Comparison of ENCODE assay signal across 11 cellular contexts in genomic region chr1:16183157-16183556, GRCh38. TPM values are rescaled to one million over a fixed set of nuclear protein-coding genes. Genes with fewer than 3 reads are reported as not detected.
DNase-seq lines count a peak whose midpoint lies in the region; ATAC-seq, FAIRE-seq and TF ChIP-seq lines count a peak whose summit lies in the region.
"Had no signal": no experiment of that assay in that cellular context is flagged by ENCODE, and none has a peak within 500 bp of the region (broad histone marks: within the 10 kb centered on the region; RNA-seq: fewer than 3 reads in every experiment).

No MANE protein-coding gene starts in this region.

- peaks cover 19% of the 10 kb centered on the region for H3K27me3 Mint-ChIP-seq in stimulated activated memory B cell treated with anti-CD40 and anti-IgM and Interleukin-4, amounts not matched to agents 10 μg/mL and 1 μg/mL and 100 μg/mL, for 72 hours

- WGBS in GM23248 (ENCODE audit: low coverage in 1 of 2, low lambda C conversion rate in 2 of 2, missing lambda C conversion rate in 2 of 2), 2 experiments, result 8 to 9% methylated on average over 13 of the region's 13 CpGs
- WGBS in small intestine, 3 donors, result 18 to 63% (median 38%) methylated on average over 13 of the region's 13 CpGs

- H4K20me1 ChIP-seq in GM23248 (ENCODE audit: insufficient read depth), result no peaks in the 10 kb centered on the region

- peaks cover 5% of the 10 kb centered on the region for H3K4me1 Mint-ChIP-seq in stimulated activated memory B cell treated with anti-CD40 and anti-IgM and Interleukin-4, amounts not matched to agents 10 μg/mL and 1 μg/mL and 100 μg/mL, for 72 hours
- H3K4me1 Mint-ChIP-seq: activated naive CD8-positive, alpha-beta T cell treated with anti-CD3 and anti-CD28 coated beads for 36 hours had no signal

- peaks cover 15% of the 10 kb centered on the region for H3F3A ChIP-seq in GM23248 (ENCODE audit: insufficient read depth)

- H3K27ac Mint-ChIP-seq in stimulated activated memory B cell treated with anti-CD40 and anti-IgM and Interleukin-4, amounts not matched to agents 10 μg/mL and 1 μg/mL and 100 μg/mL, for 72 hours, result no peak overlapping the region
- H3K27ac Mint-ChIP-seq: activated naive CD8-positive, alpha-beta T cell treated with anti-CD3 and anti-CD28 coated beads for 36 hours had no signal

- peak overlapping the region; percentile 81 for H3K9ac ChIP-seq in GM23248

- H3K4me3 ChIP-seq in GM23248, result no peak overlapping the region
- H3K4me3 ChIP-seq in RWPE2 (ENCODE audit: severe bottlenecking), result no peak overlapping the region
- no peak overlapping the region for H3K4me3 ChIP-seq in small intestine (ENCODE audit: low read depth in 1 of 2, low read length in 2 of 2)

- no peaks in the 10 kb centered on the region for H3K27me3 ChIP-seq in GM23248 (replicated peaks; ENCODE audit: insufficient read depth)
- H3K27me3 ChIP-seq in RWPE2 (ENCODE audit: insufficient read depth, poor library complexity, severe bottlenecking), result no peaks in the 10 kb centered on the region
- H3K27me3 ChIP-seq in foreskin keratinocyte, result no peaks in the 10 kb centered on the region
- H3K27me3 ChIP-seq in small intestine (ENCODE audit: control insufficient read depth in 2 of 2, insufficient read depth in 2 of 2, low read length in 2 of 2), result no peaks in the 10 kb centered on the region

- H3K4me2 ChIP-seq in GM23248 (ENCODE audit: unreplicated experiment), result peak overlapping the region; percentile 74

- no peaks in the 10 kb centered on the region for H3K9me2 ChIP-seq in GM23248 (ENCODE audit: insufficient read depth)

- FAIRE-seq in small intestine (lab: Jason Lieb, UNC), result no peak

- no peaks in the 10 kb centered on the region for H3K79me2 ChIP-seq in GM23248 (ENCODE audit: insufficient read depth)

- H3K9me3 ChIP-seq in GM23248 (ENCODE audit: low read depth) (no peaks in the 10 kb centered on the region), RWPE2 (ENCODE audit: severe bottlenecking) (no peaks in the 10 kb centered on the region), small intestine (ENCODE audit: control insufficient read depth, low read depth) (no peaks in the 10 kb centered on the region)

- H3K36me3 Mint-ChIP-seq in stimulated activated memory B cell treated with anti-CD40 and anti-IgM and Interleukin-4, amounts not matched to agents 10 μg/mL and 1 μg/mL and 100 μg/mL, for 72 hours, result no peaks in the 10 kb centered on the region
- H3K36me3 Mint-ChIP-seq: activated naive CD8-positive, alpha-beta T cell treated with anti-CD3 and anti-CD28 coated beads for 36 hours had no signal

- H3K36me3 ChIP-seq in GM23248 (ENCODE audit: low read depth), result no peaks in the 10 kb centered on the region
- H3K36me3 ChIP-seq in RWPE2 (ENCODE audit: low read depth), result no peaks in the 10 kb centered on the region
- H3K36me3 ChIP-seq in small intestine (ENCODE audit: control insufficient read depth in 2 of 2, insufficient read depth in 2 of 2, low read length in 2 of 2), result no peaks in the 10 kb centered on the region

- DNase-seq in GM23248, result peak; percentile 99
- peak; percentile 89 for DNase-seq in RWPE2 (ENCODE audit: low spot score)
- DNase-seq in foreskin keratinocyte, result peak; percentile 89 to 95
- peak; percentile 64 for DNase-seq in small intestine
- DNase-seq in EL, result no peak
- no peak for DNase-seq in NCI-H82 (lab: John Stamatoyannopoulos, UW)
- DNase-seq: activated naive CD8-positive, alpha-beta T cell treated with anti-CD3 and anti-CD28 coated beads for 36 hours; KBM-7 had no signal

- H3K27ac ChIP-seq in GM23248 (peak overlapping the region; percentile 87), RWPE2 (ENCODE audit: poor library complexity, severe bottlenecking) (peak overlapping the region; percentile 98), foreskin keratinocyte (peak overlapping the region; percentile 80), small intestine (ENCODE audit: low read depth in 1 of 2, low read length in 1 of 2) (no peak overlapping the region)

- H3K4me3 Mint-ChIP-seq in stimulated activated memory B cell treated with anti-CD40 and anti-IgM and Interleukin-4, amounts not matched to agents 10 μg/mL and 1 μg/mL and 100 μg/mL, for 72 hours, result no peak overlapping the region
- H3K4me3 Mint-ChIP-seq: activated naive CD8-positive, alpha-beta T cell treated with anti-CD3 and anti-CD28 coated beads for 36 hours had no signal

- TF ChIP-seq CTCF in RWPE2 (IDR thresholded peaks at IDR 0.05; ENCODE audit: poor library complexity, severe bottlenecking) (no peak), foreskin keratinocyte (conservative IDR thresholded peaks at IDR 0.05) (no peak)

- in situ Hi-C loops in GM23248 (cut with MboI), result no loop called here

- peaks cover 37% of the 10 kb centered on the region for H3K4me1 ChIP-seq in GM23248 (ENCODE audit: insufficient read depth)
- H3K4me1 ChIP-seq in RWPE2 (ENCODE audit: insufficient read depth, poor library complexity, severe bottlenecking), result peaks cover 58% of the 10 kb centered on the region
- peaks cover 46% of the 10 kb centered on the region for H3K4me1 ChIP-seq in foreskin keratinocyte
- no peaks in the 10 kb centered on the region for H3K4me1 ChIP-seq in small intestine (ENCODE audit: control insufficient read depth in 2 of 2, insufficient read depth in 1 of 2, low read depth in 1 of 2, low read length in 1 of 2)

- no peak overlapping the region for H2AFZ ChIP-seq in GM23248

- ATAC-seq in RWPE2 (ENCODE audit: low read depth) (peak; percentile 62), foreskin keratinocyte (peak; percentile 74), HG02840 (IDR thresholded peaks at IDR 0.05; ENCODE audit: low FRiP score, unreplicated experiment) (no peak)
- no peak for ATAC-seq in stimulated activated memory B cell treated with anti-CD40 and anti-IgM and Interleukin-4, amounts not matched to agents 10 μg/mL and 1 μg/mL and 100 μg/mL, for 72 hours
- ATAC-seq: activated CD4-positive, CD25-positive, alpha-beta regulatory T cell treated with anti-CD3 and anti-CD28 coated beads, Interleukin-2, amount 50 U/mL, for 24 hours had no signal

- no peaks in the 10 kb centered on the region for H3K9me3 Mint-ChIP-seq in stimulated activated memory B cell treated with anti-CD40 and anti-IgM and Interleukin-4, amounts not matched to agents 10 μg/mL and 1 μg/mL and 100 μg/mL, for 72 hours
- H3K9me3 Mint-ChIP-seq: activated naive CD8-positive, alpha-beta T cell treated with anti-CD3 and anti-CD28 coated beads for 36 hours had no signal

RNA-seq across cellular contexts. Expression of gene EPHA2, which starts 27.3 kb away (rescaled TPM):
- 20.4 and 21.7 TPM in 2 replicates for total RNA-seq in GM23248 (2014; rRNA removed; shearing (Covaris generic))
- polyA plus RNA-seq in GM23248 (2016; fragmentation: Nextera tagmentation; extraction: Ambion mirVana) (8.0 and 8.8 TPM in 2 replicates), foreskin keratinocyte (70.5 and 77.6 TPM in 2 replicates), small intestine (10 to 100 TPM; 16.4 to 23.8 (median 23.3) TPM)
- total RNA-seq in foreskin keratinocyte, result 138 and 139 TPM in 2 replicates

RNA-seq across cellular contexts. Expression of gene ARHGEF19, which starts 29.3 kb away (rescaled TPM):
- total RNA-seq in GM23248 (2014; rRNA removed; shearing (Covaris generic)), result 8.6 and 12.1 TPM in 2 replicates
- polyA plus RNA-seq in GM23248 (2016; fragmentation: Nextera tagmentation; extraction: Ambion mirVana), result 13.3 and 14.2 TPM in 2 replicates
- 10.7 and 15.3 TPM in 2 replicates for total RNA-seq in foreskin keratinocyte
- 11.1 and 13.9 TPM in 2 replicates for polyA plus RNA-seq in foreskin keratinocyte
- polyA plus RNA-seq in small intestine, result 10 to 100 TPM in 1 of 3 donors, 1 to 10 TPM in 2; 2.2 to 10.4 (median 4.6) TPM

RNA-seq across cellular contexts. Expression of gene CPLANE2, which starts 53.8 kb away (rescaled TPM):
- total RNA-seq in GM23248 (2014; rRNA removed; shearing (Covaris generic)), result 9.7 and 16.5 TPM in 2 replicates
- polyA plus RNA-seq in GM23248 (2016; fragmentation: Nextera tagmentation; extraction: Ambion mirVana), result 2.6 and 3.5 TPM in 2 replicates
- 5.1 and 5.4 TPM in 2 replicates for total RNA-seq in foreskin keratinocyte
- polyA plus RNA-seq in foreskin keratinocyte, result 3.4 and 4.1 TPM in 2 replicates
- 1 to 10 TPM; 1.6 to 6.8 (median 2.0) TPM for polyA plus RNA-seq in small intestine

Comparison
In these comparisons a context has a peak if more than half of its experiments do, and no peak if none do; other contexts are left out.
1. DNase-seq: peak in GM23248 (single experiment), RWPE2 (single experiment), foreskin keratinocyte (2 of 2) and small intestine (single experiment); none in EL (single experiment) and NCI-H82 (single experiment).
2. H3K27ac ChIP-seq: peak in GM23248 (single experiment), RWPE2 (single experiment) and foreskin keratinocyte (single experiment); none in small intestine (0 of 2).
3. ATAC-seq: peak in RWPE2 (single experiment) and foreskin keratinocyte (single experiment); none in stimulated activated memory B cell treated with anti-CD40 and anti-IgM and Interleukin-4, amounts not matched to agents 10 μg/mL and 1 μg/mL and 100 μg/mL, for 72 hours (single experiment) and HG02840 (single experiment).